Comparison of ENCODE assay signal across 1 cellular context in genomic region chr22:21073023-21073422, GRCh38.
TF ChIP-seq lines count a peak whose summit lies in the region.

No MANE protein-coding gene starts in this region.

TF ChIP-seq in K562, 482 proteins besides CTCF, POLR2A, EP300 and RAD21:
- TF ChIP-seq UBTF (IDR thresholded peaks at IDR 0.05; ENCODE audit: borderline replicate concordance in 1 of 2, low read depth in 2 of 2, low read length in 2 of 2) (no peak), BACH1 (tag; IDR thresholded peaks at IDR 0.05) (no peak), IRF2 (CRISPR knock-in tag; IDR thresholded peaks at IDR 0.05) (0 out of 2 replicates have a peak, but pooled peaks have one; percentile 76), SREBF1 (IDR thresholded peaks at IDR 0.05; ENCODE audit: borderline replicate concordance, low read depth, low read length) (0 out of 2 replicates have a peak, but pooled peaks have one; percentile 25), NFIX (CRISPR knock-in tag; IDR thresholded peaks at IDR 0.05; ENCODE audit: low read depth) (no peak), EGR1 (conservative IDR thresholded peaks at IDR 0.05) (0 out of 2 replicates have a peak, but pooled peaks have one; percentile 9), MTF1 (CRISPR knock-in tag; IDR thresholded peaks at IDR 0.05; ENCODE audit: borderline replicate concordance) (0 out of 2 replicates have a peak, but pooled peaks have one; percentile 47), ZNF184 (CRISPR knock-in tag; IDR thresholded peaks at IDR 0.05) (no peak), MLX (CRISPR knock-in tag; conservative IDR thresholded peaks at IDR 0.05) (no peak), SIX5 (IDR thresholded peaks at IDR 0.05; ENCODE audit: borderline replicate concordance in 1 of 2, insufficient read depth in 1 of 2, low read depth in 1 of 2, low read length in 2 of 2) (0 out of 4 replicates have a peak, but pooled peaks of 1 of the 2 experiments have one; percentile 12), ZNF583 (CRISPR knock-in tag; IDR thresholded peaks at IDR 0.05) (0 out of 2 replicates have a peak, but pooled peaks have one; percentile 16), SNRNP70 (optimal IDR thresholded peaks at IDR 0.05; ENCODE audit: low read depth, low read length) (peak; percentile 19), STAG1 (CRISPR knock-in tag; IDR thresholded peaks at IDR 0.05; ENCODE audit: borderline replicate concordance) (peak; percentile 2; the same call in 1 of the 2 replicates), NR2C1 (IDR thresholded peaks at IDR 0.05) (no peak), NR2C1 (tag; IDR thresholded peaks at IDR 0.05) (no peak), RREB1 (CRISPR knock-in tag; IDR thresholded peaks at IDR 0.05) (0 out of 2 replicates have a peak, but pooled peaks have one; percentile 52), ARNT (IDR thresholded peaks at IDR 0.05) (no peak)
- TF ChIP-seq, protein P1, sequence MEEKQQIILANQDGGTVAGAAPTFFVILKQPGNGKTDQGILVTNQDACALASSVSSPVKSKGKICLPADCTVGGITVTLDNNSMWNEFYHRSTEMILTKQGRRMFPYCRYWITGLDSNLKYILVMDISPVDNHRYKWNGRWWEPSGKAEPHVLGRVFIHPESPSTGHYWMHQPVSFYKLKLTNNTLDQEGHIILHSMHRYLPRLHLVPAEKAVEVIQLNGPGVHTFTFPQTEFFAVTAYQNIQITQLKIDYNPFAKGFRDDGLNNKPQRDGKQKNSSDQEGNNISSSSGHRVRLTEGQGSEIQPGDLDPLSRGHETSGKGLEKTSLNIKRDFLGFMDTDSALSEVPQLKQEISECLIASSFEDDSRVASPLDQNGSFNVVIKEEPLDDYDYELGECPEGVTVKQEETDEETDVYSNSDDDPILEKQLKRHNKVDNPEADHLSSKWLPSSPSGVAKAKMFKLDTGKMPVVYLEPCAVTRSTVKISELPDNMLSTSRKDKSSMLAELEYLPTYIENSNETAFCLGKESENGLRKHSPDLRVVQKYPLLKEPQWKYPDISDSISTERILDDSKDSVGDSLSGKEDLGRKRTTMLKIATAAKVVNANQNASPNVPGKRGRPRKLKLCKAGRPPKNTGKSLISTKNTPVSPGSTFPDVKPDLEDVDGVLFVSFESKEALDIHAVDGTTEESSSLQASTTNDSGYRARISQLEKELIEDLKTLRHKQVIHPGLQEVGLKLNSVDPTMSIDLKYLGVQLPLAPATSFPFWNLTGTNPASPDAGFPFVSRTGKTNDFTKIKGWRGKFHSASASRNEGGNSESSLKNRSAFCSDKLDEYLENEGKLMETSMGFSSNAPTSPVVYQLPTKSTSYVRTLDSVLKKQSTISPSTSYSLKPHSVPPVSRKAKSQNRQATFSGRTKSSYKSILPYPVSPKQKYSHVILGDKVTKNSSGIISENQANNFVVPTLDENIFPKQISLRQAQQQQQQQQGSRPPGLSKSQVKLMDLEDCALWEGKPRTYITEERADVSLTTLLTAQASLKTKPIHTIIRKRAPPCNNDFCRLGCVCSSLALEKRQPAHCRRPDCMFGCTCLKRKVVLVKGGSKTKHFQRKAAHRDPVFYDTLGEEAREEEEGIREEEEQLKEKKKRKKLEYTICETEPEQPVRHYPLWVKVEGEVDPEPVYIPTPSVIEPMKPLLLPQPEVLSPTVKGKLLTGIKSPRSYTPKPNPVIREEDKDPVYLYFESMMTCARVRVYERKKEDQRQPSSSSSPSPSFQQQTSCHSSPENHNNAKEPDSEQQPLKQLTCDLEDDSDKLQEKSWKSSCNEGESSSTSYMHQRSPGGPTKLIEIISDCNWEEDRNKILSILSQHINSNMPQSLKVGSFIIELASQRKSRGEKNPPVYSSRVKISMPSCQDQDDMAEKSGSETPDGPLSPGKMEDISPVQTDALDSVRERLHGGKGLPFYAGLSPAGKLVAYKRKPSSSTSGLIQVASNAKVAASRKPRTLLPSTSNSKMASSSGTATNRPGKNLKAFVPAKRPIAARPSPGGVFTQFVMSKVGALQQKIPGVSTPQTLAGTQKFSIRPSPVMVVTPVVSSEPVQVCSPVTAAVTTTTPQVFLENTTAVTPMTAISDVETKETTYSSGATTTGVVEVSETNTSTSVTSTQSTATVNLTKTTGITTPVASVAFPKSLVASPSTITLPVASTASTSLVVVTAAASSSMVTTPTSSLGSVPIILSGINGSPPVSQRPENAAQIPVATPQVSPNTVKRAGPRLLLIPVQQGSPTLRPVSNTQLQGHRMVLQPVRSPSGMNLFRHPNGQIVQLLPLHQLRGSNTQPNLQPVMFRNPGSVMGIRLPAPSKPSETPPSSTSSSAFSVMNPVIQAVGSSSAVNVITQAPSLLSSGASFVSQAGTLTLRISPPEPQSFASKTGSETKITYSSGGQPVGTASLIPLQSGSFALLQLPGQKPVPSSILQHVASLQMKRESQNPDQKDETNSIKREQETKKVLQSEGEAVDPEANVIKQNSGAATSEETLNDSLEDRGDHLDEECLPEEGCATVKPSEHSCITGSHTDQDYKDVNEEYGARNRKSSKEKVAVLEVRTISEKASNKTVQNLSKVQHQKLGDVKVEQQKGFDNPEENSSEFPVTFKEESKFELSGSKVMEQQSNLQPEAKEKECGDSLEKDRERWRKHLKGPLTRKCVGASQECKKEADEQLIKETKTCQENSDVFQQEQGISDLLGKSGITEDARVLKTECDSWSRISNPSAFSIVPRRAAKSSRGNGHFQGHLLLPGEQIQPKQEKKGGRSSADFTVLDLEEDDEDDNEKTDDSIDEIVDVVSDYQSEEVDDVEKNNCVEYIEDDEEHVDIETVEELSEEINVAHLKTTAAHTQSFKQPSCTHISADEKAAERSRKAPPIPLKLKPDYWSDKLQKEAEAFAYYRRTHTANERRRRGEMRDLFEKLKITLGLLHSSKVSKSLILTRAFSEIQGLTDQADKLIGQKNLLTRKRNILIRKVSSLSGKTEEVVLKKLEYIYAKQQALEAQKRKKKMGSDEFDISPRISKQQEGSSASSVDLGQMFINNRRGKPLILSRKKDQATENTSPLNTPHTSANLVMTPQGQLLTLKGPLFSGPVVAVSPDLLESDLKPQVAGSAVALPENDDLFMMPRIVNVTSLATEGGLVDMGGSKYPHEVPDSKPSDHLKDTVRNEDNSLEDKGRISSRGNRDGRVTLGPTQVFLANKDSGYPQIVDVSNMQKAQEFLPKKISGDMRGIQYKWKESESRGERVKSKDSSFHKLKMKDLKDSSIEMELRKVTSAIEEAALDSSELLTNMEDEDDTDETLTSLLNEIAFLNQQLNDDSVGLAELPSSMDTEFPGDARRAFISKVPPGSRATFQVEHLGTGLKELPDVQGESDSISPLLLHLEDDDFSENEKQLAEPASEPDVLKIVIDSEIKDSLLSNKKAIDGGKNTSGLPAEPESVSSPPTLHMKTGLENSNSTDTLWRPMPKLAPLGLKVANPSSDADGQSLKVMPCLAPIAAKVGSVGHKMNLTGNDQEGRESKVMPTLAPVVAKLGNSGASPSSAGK (IDR thresholded peaks at IDR 0.05), result no peak
- TF ChIP-seq, protein P2, sequence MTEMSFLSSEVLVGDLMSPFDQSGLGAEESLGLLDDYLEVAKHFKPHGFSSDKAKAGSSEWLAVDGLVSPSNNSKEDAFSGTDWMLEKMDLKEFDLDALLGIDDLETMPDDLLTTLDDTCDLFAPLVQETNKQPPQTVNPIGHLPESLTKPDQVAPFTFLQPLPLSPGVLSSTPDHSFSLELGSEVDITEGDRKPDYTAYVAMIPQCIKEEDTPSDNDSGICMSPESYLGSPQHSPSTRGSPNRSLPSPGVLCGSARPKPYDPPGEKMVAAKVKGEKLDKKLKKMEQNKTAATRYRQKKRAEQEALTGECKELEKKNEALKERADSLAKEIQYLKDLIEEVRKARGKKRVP (CRISPR knock-in tag; IDR thresholded peaks at IDR 0.05), result no peak
